Comparison of ENCODE assay signal across 22 cellular contexts in genomic region chr19:34484328-34484727, GRCh38. TPM values are rescaled to one million over a fixed set of nuclear protein-coding genes. Genes with fewer than 3 reads are reported as not detected.
DNase-seq lines count a peak whose midpoint lies in the region; ATAC-seq, FAIRE-seq and TF ChIP-seq lines count a peak whose summit lies in the region.
"Had no signal": no experiment of that assay in that cellular context is flagged by ENCODE, and none has a peak within 500 bp of the region (broad histone marks: within the 10 kb centered on the region; RNA-seq: fewer than 3 reads in every experiment).

No MANE protein-coding gene starts in this region.

- intact Hi-C loops in IMR-90 (cut with micrococcal nuclease), result no loop called here
- intact Hi-C loops in spleen (cut with DNase I; ENCODE audit: low total_unique reads), result no loop called here

- peak overlapping the region; percentile 25 for H3K27ac Mint-ChIP-seq in mesothelial cell of epicardium
- H3K27ac Mint-ChIP-seq in stimulated activated effector memory CD8-positive, alpha-beta T cell treated with anti-CD3 and anti-CD28 coated beads, Interleukin-12 subunit alpha, Interleukin-12 subunit beta, amount 100 ng/mL, for 72 hours, result no peak overlapping the region
- H3K27ac Mint-ChIP-seq: activated CD8-positive, alpha-beta T cell treated with anti-CD3 and anti-CD28 coated beads, Interleukin-2, amount 10 ng/mL, durations not matched to agents 7 days and 5 days had no signal

- no peak overlapping the region for H2AK9ac ChIP-seq in IMR-90 (replicated peaks; ENCODE audit: low read depth, low read length, poor library complexity)

- no peaks in the 10 kb centered on the region for H3K9me3 ChIP-seq in IMR-90 (ENCODE audit: control insufficient read depth, insufficient read depth, low read length)
- peaks cover 0 to 2% of the 10 kb centered on the region in 2 experiments; a peak in 1 of 4 replicates for H3K9me3 ChIP-seq in H1 (ENCODE audit: insufficient read depth in 2 of 2, low read depth in 1 of 2, low read length in 1 of 2)
- H3K9me3 ChIP-seq in spleen, result no peaks in the 10 kb centered on the region
- H3K9me3 ChIP-seq: colonic mucosa had no signal

- H3K4me1 ChIP-seq in IMR-90 (ENCODE audit: control insufficient read depth, insufficient read depth, low read length) (peaks cover 14% of the 10 kb centered on the region), H1 (replicated peaks in 1 of 4; ENCODE audit: control insufficient read depth in 3 of 4, insufficient read depth in 4 of 4, low read length in 3 of 4) (peaks cover 0 to 18% (median 12%) of the 10 kb centered on the region in 4 experiments; a peak in 6 of 7 replicates), spleen (peaks cover 0 to 39% (median 19%) of the 10 kb centered on the region in 6 donors)
- H3K4me1 ChIP-seq: colonic mucosa had no signal

- H3K27me3 ChIP-seq in IMR-90 (ENCODE audit: control insufficient read depth, insufficient read depth, low read length) (no peaks in the 10 kb centered on the region), H1 (replicated peaks in 1 of 4; ENCODE audit: control insufficient read depth in 3 of 4, extremely low read depth in 1 of 4, insufficient read depth in 3 of 4, low read length in 3 of 4) (peaks cover 0 to 22% (median 15%) of the 10 kb centered on the region in 4 experiments; a peak in 6 of 7 replicates), spleen (replicated peaks in 1 of 7) (peaks cover 0 to 48% (median 19%) of the 10 kb centered on the region in 7 donors)
- H3K27me3 ChIP-seq: brain microvascular endothelial cell had no signal

- H3K56ac ChIP-seq in IMR-90 (ENCODE audit: extremely low read depth, insufficient read depth, low read length), result no peak overlapping the region
- no peak overlapping the region for H3K56ac ChIP-seq in H1 (replicated peaks; ENCODE audit: insufficient read length, low read depth, low read length)

- TF ChIP-seq POLR2A in IMR-90 (IDR thresholded peaks at IDR 0.05; ENCODE audit: low read depth, low read length) (no peak), H1 (IDR thresholded peaks at IDR 0.05; ENCODE audit: control extremely low read depth in 1 of 2, low read depth in 2 of 2, low read length in 2 of 2) (no peak), spleen (IDR thresholded peaks at IDR 0.05) (no peak), erythroblast (IDR thresholded peaks at IDR 0.05; ENCODE audit: low read length) (no peak)

- peak overlapping the region; percentile 86 for H3K4me3 Mint-ChIP-seq in mesothelial cell of epicardium
- no peak overlapping the region for H3K4me3 Mint-ChIP-seq in stimulated activated effector memory CD8-positive, alpha-beta T cell treated with anti-CD3 and anti-CD28 coated beads, Interleukin-12 subunit alpha, Interleukin-12 subunit beta, amount 100 ng/mL, for 72 hours
- H3K4me3 Mint-ChIP-seq: activated CD8-positive, alpha-beta T cell treated with anti-CD3 and anti-CD28 coated beads, Interleukin-2, amount 10 ng/mL, durations not matched to agents 7 days and 5 days had no signal

- no peak overlapping the region for H2BK12ac ChIP-seq in H1 (ENCODE audit: low read depth, low read length)

- POLR2A ChIA-PET in IMR-90 (lab: Charles Lee; ENCODE audit: unreplicated experiment) (no interaction called here), H1 (lab: Charles Lee; ENCODE audit: partially characterized antibody) (interaction anchor here (0.7 to 6.1 kb wide), 5 partner anchors 8 to 24 kb away, joined by 3 to 63 read pairs (median 6); no protein-coding TSS in a partner anchor)

- H3K14ac ChIP-seq in IMR-90 (replicated peaks; ENCODE audit: low read depth, low read length) (no peak overlapping the region), H1 (ENCODE audit: insufficient read length) (no peak overlapping the region)

- H3K4me2 ChIP-seq in IMR-90 (ENCODE audit: low read depth, low read length) (peak overlapping the region; percentile 19; the same call in 1 of the 2 replicates), H1 (ENCODE audit: insufficient read depth in 1 of 2, low read depth in 2 of 2, low read length in 2 of 2) (no peak overlapping the region)

- in situ Hi-C loops in IMR-90 (cut with MboI; ENCODE audit: low sequenced_read_pairs), result no loop called here

- peaks cover 36% of the 10 kb centered on the region for H3K9me1 ChIP-seq in IMR-90 (ENCODE audit: insufficient read depth, low read length)

- H3K23me2 ChIP-seq in H1 (ENCODE audit: low read depth, low read length), result peaks cover 18% of the 10 kb centered on the region; the same call in 1 of the 2 replicates

- H3K4me3 ChIP-seq in IMR-90 (ENCODE audit: insufficient read depth, low read depth, low read length), result no peak overlapping the region; the same call in 1 of the 2 replicates
- H3K4me3 ChIP-seq in H1 (ENCODE audit: extremely low read depth in 1 of 4, insufficient read depth in 2 of 4, low read depth in 3 of 4, low read length in 4 of 4), result no peak overlapping the region
- H3K4me3 ChIP-seq in spleen, result no peak overlapping the region
- H3K4me3 ChIP-seq: colonic mucosa had no signal

- 100% methylated on average over 2 of the region's 9 CpGs; no CpG with 5 or more reads in 1 of the 2 experiments for WGBS in IMR-90 (ENCODE audit: extremely low coverage in 2 of 2, insufficient read length in 1 of 2), 2 experiments
- 89% methylated on average over 7 of the region's 9 CpGs; no CpG with 5 or more reads in 1 of the 2 experiments for WGBS in H1 (ENCODE audit: extremely low coverage in 1 of 2, insufficient coverage in 1 of 2, insufficient read length in 1 of 2, insufficient replicate concordance in 2 of 2, low coverage in 1 of 2, low lambda C conversion rate in 2 of 2, missing lambda C conversion rate in 1 of 2), 2 experiments
- WGBS in spleen, 5 donors, result 75 to 89% (median 84%) methylated on average over 8 to 9 of the region's 9 CpGs

- no peak overlapping the region for H2AFZ ChIP-seq in IMR-90 (replicated peaks; ENCODE audit: low read length, poor library complexity)
- H2AFZ ChIP-seq in H1 (ENCODE audit: low read length), result no peak overlapping the region

- H4K8ac ChIP-seq in IMR-90 (ENCODE audit: low read depth in 2 of 2, low read length in 2 of 2), result no peak overlapping the region
- no peak overlapping the region for H4K8ac ChIP-seq in H1 (ENCODE audit: extremely low read depth, insufficient read depth, low read length)

- CTCF ChIA-PET in IMR-90 (lab: Yijun Ruan, JAX), result no interaction called here
- CTCF ChIA-PET in H1 (lab: Charles Lee; ENCODE audit: partially characterized antibody), result interaction anchor here (1.1 to 2.4 kb wide), 7 partner anchors 11 to 25 kb away, joined by 3 to 14 read pairs (median 6); no protein-coding TSS in a partner anchor

- H3K18ac ChIP-seq in IMR-90 (ENCODE audit: low read depth, low read length) (no peak overlapping the region), H1 (ENCODE audit: extremely low read depth, low read length) (no peak overlapping the region)

- H3K79me1 ChIP-seq in IMR-90 (ENCODE audit: low read depth in 1 of 2, low read length in 2 of 2) (peaks cover 5 to 61% of the 10 kb centered on the region in 2 experiments), H1 (ENCODE audit: low read depth, low read length) (peaks cover 8% of the 10 kb centered on the region; the same call in 1 of the 2 replicates)

- H3K36me3 Mint-ChIP-seq in mesothelial cell of epicardium, result peaks cover 4% of the 10 kb centered on the region
- peaks cover 4% of the 10 kb centered on the region for H3K36me3 Mint-ChIP-seq in stimulated activated effector memory CD8-positive, alpha-beta T cell treated with anti-CD3 and anti-CD28 coated beads, Interleukin-12 subunit alpha, Interleukin-12 subunit beta, amount 100 ng/mL, for 72 hours

- H2BK120ac ChIP-seq in IMR-90 (ENCODE audit: low read depth, low read length) (no peak overlapping the region), H1 (replicated peaks; ENCODE audit: low read depth, low read length) (no peak overlapping the region)

- ATAC-seq in IMR-90 (ENCODE audit: low read depth), result no peak
- no peak for ATAC-seq in stimulated activated effector memory CD8-positive, alpha-beta T cell treated with anti-CD3 and anti-CD28 coated beads, Interleukin-12 subunit alpha, Interleukin-12 subunit beta, amount 100 ng/mL, for 72 hours
- ATAC-seq: activated CD8-positive, alpha-beta T cell treated with anti-CD3 and anti-CD28 coated beads, Interleukin-2, amount 10 ng/mL, durations not matched to agents 7 days and 5 days had no signal

- H2BK5ac ChIP-seq in IMR-90 (ENCODE audit: low read depth, low read length, poor library complexity, severe bottlenecking), result no peak overlapping the region
- H2BK5ac ChIP-seq in H1 (ENCODE audit: low read depth, low read length), result no peak overlapping the region

- H3K9ac ChIP-seq in IMR-90 (ENCODE audit: low read depth, low read length), result no peak overlapping the region
- H3K9ac ChIP-seq in H1 (replicated peaks in 1 of 4; ENCODE audit: extremely low read depth in 1 of 4, low read depth in 3 of 4, low read length in 3 of 4), result no peak overlapping the region

- no peak for FAIRE-seq in H1 (lab: Jason Lieb, UNC)
- FAIRE-seq: GM19239, kidney, TTC549 had no signal

- H4K91ac ChIP-seq in IMR-90 (ENCODE audit: insufficient read depth, low read depth, low read length) (no peak overlapping the region), H1 (replicated peaks; ENCODE audit: insufficient read length, low read length) (no peak overlapping the region)

- H2BK20ac ChIP-seq in IMR-90 (ENCODE audit: low read depth, low read length) (no peak overlapping the region), H1 (ENCODE audit: low read length) (no peak overlapping the region)

- H2BK15ac ChIP-seq in IMR-90 (ENCODE audit: low read depth, low read length), result no peak overlapping the region
- H2BK15ac ChIP-seq in H1 (ENCODE audit: low read length), result no peak overlapping the region

- H4K5ac ChIP-seq in IMR-90 (ENCODE audit: low read depth, low read length) (no peak overlapping the region), H1 (ENCODE audit: insufficient read length, low read depth, low read length) (no peak overlapping the region)

- no TSS peak for BruUV-seq in IMR-90 (replicated peaks; lab: Mats Ljungman, UMichigan)

- H3K4me1 Mint-ChIP-seq in mesothelial cell of epicardium, result peaks cover 25% of the 10 kb centered on the region
- peaks cover 10% of the 10 kb centered on the region for H3K4me1 Mint-ChIP-seq in stimulated activated effector memory CD8-positive, alpha-beta T cell treated with anti-CD3 and anti-CD28 coated beads, Interleukin-12 subunit alpha, Interleukin-12 subunit beta, amount 100 ng/mL, for 72 hours

- H3K27ac ChIP-seq in IMR-90 (ENCODE audit: insufficient read depth, low read length), result no peak overlapping the region
- H3K27ac ChIP-seq in H1 (ENCODE audit: low read depth, low read length), result no peak overlapping the region
- H3K27ac ChIP-seq in spleen, result no peak overlapping the region
- H3K27ac ChIP-seq: brain microvascular endothelial cell, colonic mucosa had no signal

- H3K23ac ChIP-seq in IMR-90 (ENCODE audit: low read depth, low read length), result no peak overlapping the region
- no peak overlapping the region for H3K23ac ChIP-seq in H1 (ENCODE audit: insufficient read length)

- no peaks in the 10 kb centered on the region for H3K9me3 Mint-ChIP-seq in mesothelial cell of epicardium
- H3K9me3 Mint-ChIP-seq in stimulated activated effector memory CD8-positive, alpha-beta T cell treated with anti-CD3 and anti-CD28 coated beads, Interleukin-12 subunit alpha, Interleukin-12 subunit beta, amount 100 ng/mL, for 72 hours, result no peaks in the 10 kb centered on the region

- peaks cover 0 to 6% of the 10 kb centered on the region in 2 experiments; a peak in 1 of 4 replicates for H3K79me2 ChIP-seq in H1 (ENCODE audit: control insufficient read depth in 1 of 2, insufficient read depth in 2 of 2, low read length in 2 of 2)

- dilution Hi-C loops in IMR-90 (cut with HindIII; ENCODE audit: low sequenced_read_pairs, unreplicated experiment), result no loop called here

- H3K36me3 ChIP-seq in IMR-90 (ENCODE audit: control insufficient read depth, insufficient read depth, low read length), result peaks cover 13% of the 10 kb centered on the region
- no peaks in the 10 kb centered on the region; a peak in 1 of 8 replicates for H3K36me3 ChIP-seq in H1 (ENCODE audit: control insufficient read depth in 2 of 4, insufficient read depth in 4 of 4, low read length in 3 of 4)
- H3K36me3 ChIP-seq in spleen, result no peaks in the 10 kb centered on the region
- H3K36me3 ChIP-seq: brain microvascular endothelial cell, colonic mucosa had no signal

- no peak for TF ChIP-seq CTCF in IMR-90 (conservative IDR thresholded peaks at IDR 0.05; ENCODE audit: low read depth, low read length)
- TF ChIP-seq CTCF in H1 (IDR thresholded peaks at IDR 0.05; ENCODE audit: control extremely low read depth in 1 of 3, insufficient read depth in 1 of 3, low read depth in 1 of 3, low read length in 3 of 3), result peak in 2 of 3 experiments; percentile 3 to 17; a peak in 2 of 4 replicates
- TF ChIP-seq CTCF in mesothelial cell of epicardium (IDR thresholded peaks at IDR 0.05; ENCODE audit: unreplicated experiment), result no peak
- TF ChIP-seq CTCF in spleen (IDR thresholded peaks at IDR 0.05 in 8 of 11, conservative IDR thresholded peaks at IDR 0.05 in 3 of 11), result no peak

- H2AK5ac ChIP-seq in IMR-90 (ENCODE audit: low read depth, low read length), result no peak overlapping the region
- no peak overlapping the region for H2AK5ac ChIP-seq in H1 (ENCODE audit: low read depth, low read length)

- H4K20me1 ChIP-seq in IMR-90 (ENCODE audit: insufficient read depth, low read length) (peaks cover 67% of the 10 kb centered on the region), H1 (replicated peaks in 1 of 2; ENCODE audit: control insufficient read depth in 1 of 2, insufficient read depth in 2 of 2, low read length in 2 of 2) (peaks cover 0 to 17% of the 10 kb centered on the region in 2 experiments)

- H3K27me3 Mint-ChIP-seq in mesothelial cell of epicardium (ENCODE audit: low read depth), result no peaks in the 10 kb centered on the region

- TF ChIP-seq RAD21 in IMR-90 (IDR thresholded peaks at IDR 0.05; ENCODE audit: low read length) (no peak), H1 (IDR thresholded peaks at IDR 0.05 in 1 of 2, conservative IDR thresholded peaks at IDR 0.05 in 1 of 2; ENCODE audit: low read depth in 2 of 2, low read length in 2 of 2) (no peak)

- no peak for DNase-seq in IMR-90
- DNase-seq in H1 (ENCODE audit: low read depth in 1 of 2, low spot score in 2 of 2), result no peak
- DNase-seq in mesothelial cell of epicardium (ENCODE audit: low spot score in 2 of 2, unreplicated experiment in 2 of 2), result no peak
- DNase-seq in spleen, result peak; percentile 41
- DNase-seq in stimulated activated effector memory CD8-positive, alpha-beta T cell treated with anti-CD3 and anti-CD28 coated beads, Interleukin-12 subunit alpha, Interleukin-12 subunit beta, amount 100 ng/mL, for 72 hours (ENCODE audit: low spot score in 2 of 2), result no peak
- DNase-seq in erythroblast (lab: John Stamatoyannopoulos, UW), result no peak
- DNase-seq in T-helper 9 cell, result no peak
- DNase-seq: activated CD4-positive, alpha-beta T cell treated with anti-CD3 and anti-CD28 coated beads for 1 hour; activated CD8-positive, alpha-beta T cell treated with anti-CD3 and anti-CD28 coated beads, Interleukin-2, amount 10 ng/mL, durations not matched to agents 7 days and 5 days; brain microvascular endothelial cell; colonic mucosa; kidney; NCI-H1105; NCI-H2029 treated with DMSO at 0.1 percent for 48 hours; NCI-H345; NCI-H748 treated with DMSO at 0.1 percent for 48 hours; nucleus accumbens; stimulated activated CD4-positive, alpha-beta T cell treated with anti-CD3 and anti-CD28 coated beads, Interleukin-12 subunit alpha, Interleukin-12 subunit beta, amount 100 ng/mL, for 4 hours; stimulated activated CD4-positive, alpha-beta T cell treated with anti-CD3 and anti-CD28 coated beads, Interleukin-4, amount 100 ng/mL, for 4 hours; stimulated activated naive CD4-positive, alpha-beta T cell treated with Interleukin-2 at 50 U/mL for 16 hours had no signal

- no peak for TF ChIP-seq EP300 in H1 (IDR thresholded peaks at IDR 0.05; ENCODE audit: borderline replicate concordance in 1 of 2, low read depth in 2 of 2, low read length in 2 of 2)

- H3K4ac ChIP-seq in IMR-90 (ENCODE audit: low read depth, low read length) (no peak overlapping the region), H1 (replicated peaks; ENCODE audit: insufficient read length, low read depth, low read length) (no peak overlapping the region)

RNA-seq across cellular contexts. Expression of gene WTIP, which starts 2.8 kb away (rescaled TPM):
- total RNA-seq in IMR-90 (2012; rRNA removed), result 35.0 and 48.9 TPM in 2 replicates
- polyA plus RNA-seq in IMR-90 (2012; rRNA removed), result 30.3 and 30.7 TPM in 2 replicates
- polyA plus RNA-seq in IMR-90 (2012; cell fraction: cytosol; rRNA removed), result 25.9 and 38.5 TPM in 2 replicates
- polyA plus RNA-seq in IMR-90 (2012; cell fraction: nucleus; rRNA removed; ENCODE audit: low replicate concordance), result 19.3 and 41.0 TPM in 2 replicates
- total RNA-seq in H1 (2021; fragmentation: NEBNext Ultra II Directional; extraction: Animal tissue kit (Norgen Biotek cat#: 25700)), result 15.4 and 20.3 TPM in 2 replicates
- polyA plus RNA-seq in H1 (2011; rRNA removed), result 8.7 and 10.8 TPM in 2 replicates
- 16.9 TPM for polyA plus RNA-seq in H1 (2011; cell fraction: cytosol; rRNA removed)
- 27.1 TPM for polyA plus RNA-seq in H1 (2011; cell fraction: nucleus; rRNA removed)
- polyA plus RNA-seq in H1 (2012, experiment 1 of 2), result 14.4 to 20.8 TPM (median 17.9 TPM) in 4 replicates
- polyA plus RNA-seq in H1 (2012, experiment 2 of 2), result 9.5 TPM
- 6.3 TPM for polyA plus RNA-seq in H1 (2013, experiment 1 of 2)
- polyA plus RNA-seq in H1 (2013, experiment 2 of 2), result 4.9 TPM
- 20.5 and 26.8 TPM in 2 replicates for polyA minus RNA-seq in H1 (2011; rRNA and poly(A)+ RNA removed)
- polyA minus RNA-seq in H1 (2011; cell fraction: cytosol; rRNA and poly(A)+ RNA removed), result 11.1 TPM
- 6.9 TPM for polyA minus RNA-seq in H1 (2011; cell fraction: nucleus; rRNA and poly(A)+ RNA removed)
- total RNA-seq in mesothelial cell of epicardium, result 42.3 to 45.9 TPM (median 42.5 TPM) in 3 replicates
- total RNA-seq in spleen, result 10 to 100 TPM in 3 of 7 donors, 1 to 10 TPM in 4; 3.1 to 14.1 (median 8.9) TPM
- polyA plus RNA-seq in spleen, result 1 to 10 TPM in 2 of 3 donors, under 1 TPM in 1; 0.78 to 3.8 (median 2.6) TPM

RNA-seq across cellular contexts. Expression of gene UBA2, which starts 56.1 kb away (rescaled TPM):
- total RNA-seq in IMR-90 (2012; rRNA removed), result 135 and 153 TPM in 2 replicates
- polyA plus RNA-seq in IMR-90 (2012; rRNA removed), result 82.3 and 82.8 TPM in 2 replicates
- polyA plus RNA-seq in IMR-90 (2012; cell fraction: cytosol; rRNA removed), result 14.1 and 26.7 TPM in 2 replicates
- 5.9 and 37.2 TPM in 2 replicates for polyA plus RNA-seq in IMR-90 (2012; cell fraction: nucleus; rRNA removed; ENCODE audit: low replicate concordance)
- 181 and 182 TPM in 2 replicates for total RNA-seq in H1 (2021; fragmentation: NEBNext Ultra II Directional; extraction: Animal tissue kit (Norgen Biotek cat#: 25700))
- 100.0 and 111 TPM in 2 replicates for polyA plus RNA-seq in H1 (2011; rRNA removed)
- polyA plus RNA-seq in H1 (2011; cell fraction: cytosol; rRNA removed), result 142 TPM
- polyA plus RNA-seq in H1 (2011; cell fraction: nucleus; rRNA removed), result 77.2 TPM
- 190 to 260 TPM (median 248 TPM) in 4 replicates for polyA plus RNA-seq in H1 (2012, experiment 1 of 2)
- polyA plus RNA-seq in H1 (2012, experiment 2 of 2), result 12.9 TPM
- polyA plus RNA-seq in H1 (2013, experiment 1 of 2), result 130 TPM
- 152 TPM for polyA plus RNA-seq in H1 (2013, experiment 2 of 2)
- 275 and 399 TPM in 2 replicates for polyA minus RNA-seq in H1 (2011; rRNA and poly(A)+ RNA removed)
- 164 TPM for polyA minus RNA-seq in H1 (2011; cell fraction: cytosol; rRNA and poly(A)+ RNA removed)
- polyA minus RNA-seq in H1 (2011; cell fraction: nucleus; rRNA and poly(A)+ RNA removed), result 137 TPM
- total RNA-seq in mesothelial cell of epicardium, result 98.7 to 113 TPM (median 106 TPM) in 3 replicates
- 10 to 100 TPM; 55.2 to 71.9 (median 63.0) TPM for total RNA-seq in spleen
- polyA plus RNA-seq in spleen, result 10 to 100 TPM; 44.6 to 67.5 (median 62.2) TPM

Comparison
In these comparisons a context has a peak if more than half of its experiments do, and no peak if none do; other contexts are left out.
1. CTCF ChIP-seq: peak in H1 (2 of 3); none in IMR-90 (single experiment), mesothelial cell of epicardium (single experiment) and spleen (0 of 11).